Comparison of ENCODE assay signal across 23 cellular contexts in the genomic region with DNA sequence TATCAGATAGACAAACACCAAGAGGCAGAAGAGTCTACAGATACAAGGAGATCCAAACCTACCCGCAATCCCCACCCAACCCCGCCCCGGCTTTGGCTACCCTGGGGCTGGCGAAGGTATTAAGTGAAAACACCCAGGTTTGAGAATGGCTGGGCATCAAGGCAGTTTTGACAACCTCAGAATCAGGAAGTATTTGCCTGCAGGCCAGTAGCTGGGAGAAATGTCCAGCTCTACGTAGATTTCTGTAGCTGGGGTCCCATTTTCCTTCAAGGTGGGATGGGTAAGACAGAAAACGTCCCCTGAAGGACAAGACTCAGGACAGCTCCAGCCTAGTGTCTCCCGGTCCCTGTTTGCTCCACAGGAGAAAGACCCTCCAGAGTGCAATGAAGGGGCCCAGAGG.
"Had no signal": no experiment of that assay in that cellular context is flagged by ENCODE, and none has a peak within 500 bp of the region (broad histone marks: within the 10 kb centered on the region; RNA-seq: fewer than 3 reads in every experiment).

No MANE protein-coding gene starts in this region.

- ATAC-seq: esophagus mucosa, foreskin keratinocyte, gastrocnemius medialis, gastroesophageal sphincter, heart left ventricle, heart right ventricle had no signal

- H3K27ac Mint-ChIP-seq: dendritic cell treated with granulocyte-macrophage colony-stimulating factor and Interleukin-4, amounts not matched to agents 40 ng/mL and 50 ng/mL, for 4 days; endodermal cell had no signal

- H3K4me3 ChIP-seq: colonic mucosa, coronary artery, dorsolateral prefrontal cortex, esophagus muscularis mucosa, esophagus squamous epithelium, gastrocnemius medialis, gastroesophageal sphincter, heart left ventricle, heart right ventricle had no signal

- H3K4me1 Mint-ChIP-seq: endodermal cell had no signal

- H3K27ac ChIP-seq: colonic mucosa, coronary artery, dorsolateral prefrontal cortex, epithelial cell of prostate, esophagus muscularis mucosa, esophagus squamous epithelium, foreskin keratinocyte, gastrocnemius medialis, gastroesophageal sphincter, heart left ventricle, heart right ventricle had no signal

- H3K9me3 ChIP-seq: colonic mucosa, esophagus muscularis mucosa, esophagus squamous epithelium, gastrocnemius medialis, gastroesophageal sphincter, heart left ventricle, heart right ventricle had no signal

- DNase-seq: colonic mucosa; cortex of kidney; dermis blood vessel endothelial cell; dorsolateral prefrontal cortex; effector CD4-positive, alpha-beta T cell; effector CD8-positive, alpha-beta T cell; effector memory CD4-positive, alpha-beta T cell; endodermal cell; erythroblast; esophagus squamous epithelium; foreskin fibroblast; foreskin keratinocyte; foreskin melanocyte; gastrocnemius medialis; glutamatergic neuron; heart left ventricle; heart right ventricle had no signal

- H3K27me3 ChIP-seq: colonic mucosa had no signal

- H3K4me3 Mint-ChIP-seq: dendritic cell treated with granulocyte-macrophage colony-stimulating factor and Interleukin-4, amounts not matched to agents 40 ng/mL and 50 ng/mL, for 4 days; endodermal cell had no signal

- H3K9me3 Mint-ChIP-seq: dendritic cell treated with granulocyte-macrophage colony-stimulating factor and Interleukin-4, amounts not matched to agents 40 ng/mL and 50 ng/mL, for 4 days; endodermal cell had no signal

- H3K4me1 ChIP-seq: colonic mucosa, esophagus muscularis mucosa, foreskin keratinocyte, gastrocnemius medialis, gastroesophageal sphincter, heart left ventricle, heart right ventricle had no signal

- H3K36me3 ChIP-seq: colonic mucosa, esophagus muscularis mucosa, esophagus squamous epithelium, gastrocnemius medialis, gastroesophageal sphincter, heart left ventricle, heart right ventricle had no signal
